Comparison of ENCODE assay signal across 8 cellular contexts in the genomic region with DNA sequence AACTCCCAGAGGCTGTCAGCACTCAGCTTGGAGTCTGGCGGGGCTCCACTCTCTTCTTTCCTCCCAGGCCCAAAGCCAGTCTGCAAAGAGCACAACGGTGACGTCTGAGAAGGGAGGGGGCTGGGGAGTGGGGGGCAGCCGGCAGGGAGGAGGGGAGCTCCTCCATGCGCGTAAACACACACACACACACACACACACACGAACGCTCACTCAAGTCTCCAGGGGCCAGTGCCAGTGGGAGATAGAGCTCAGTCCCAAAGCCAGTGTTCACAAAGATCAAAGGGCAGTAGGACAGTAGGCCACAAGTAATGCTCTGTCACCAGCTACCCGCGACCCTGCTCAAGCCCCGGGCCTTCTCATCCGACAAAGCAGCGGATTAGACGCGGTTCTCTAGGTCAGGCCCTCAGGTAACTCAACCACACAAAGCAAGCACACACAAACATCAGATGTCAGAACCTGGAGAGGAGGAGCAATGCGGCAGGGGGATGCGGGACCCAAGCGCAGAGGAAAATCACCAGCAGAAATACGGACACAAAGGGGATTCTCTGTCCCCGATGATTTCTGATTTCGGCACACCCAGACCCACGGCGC. TPM values are rescaled to one million over a fixed set of nuclear protein-coding genes. Genes with fewer than 3 reads are reported as not detected.
A peak's percentile ranks its signal among the peaks of the same experiment; 100 is the strongest.
DNase-seq lines count a peak whose midpoint lies in the region; ATAC-seq, FAIRE-seq and TF ChIP-seq lines count a peak whose summit lies in the region.

No MANE protein-coding gene starts in this region.

- H3K27ac ChIP-seq in endothelial cell of umbilical vein (ENCODE audit: insufficient read depth, low read depth, low read length) = no peak overlapping the region

- H3K9me3 ChIP-seq in endothelial cell of umbilical vein (replicated peaks; ENCODE audit: control insufficient read depth, insufficient read depth, low read length) = no peaks in the 10 kb centered on the region

- no peaks in the 10 kb centered on the region for H4K20me1 ChIP-seq in endothelial cell of umbilical vein (replicated peaks; ENCODE audit: control insufficient read depth, extremely low read depth, insufficient read depth, low read length)

- peak overlapping the region; percentile 44 for H3K9ac ChIP-seq in endothelial cell of umbilical vein (replicated peaks; ENCODE audit: extremely low read depth, insufficient read depth, low read length)

- peak overlapping the region; percentile 5 for H2AFZ ChIP-seq in endothelial cell of umbilical vein (ENCODE audit: low read depth, low read length)

- no peaks in the 10 kb centered on the region for H3K79me2 ChIP-seq in endothelial cell of umbilical vein (ENCODE audit: control insufficient read depth, insufficient read depth, low read length)

- CTCF ChIA-PET in endothelial cell of umbilical vein (lab: Charles Lee) = interaction anchor here (0.6 to 3.7 kb wide), 4 partner anchors 10 to 460 kb away, joined by 3 to 33 read pairs (median 7); a partner anchor contains a TSS

- no peaks in the 10 kb centered on the region for H3K27me3 ChIP-seq in endothelial cell of umbilical vein (ENCODE audit: control insufficient read depth in 2 of 2, insufficient read depth in 2 of 2, low read length in 2 of 2)

- BruUV-seq in endothelial cell of umbilical vein (replicated peaks; lab: Mats Ljungman, UMichigan) = no TSS peak

- POLR2A ChIA-PET in endothelial cell of umbilical vein (lab: Charles Lee) = interaction anchor here (1.0 to 1.2 kb wide), 2 partner anchors 11 to 20 kb away, joined by 4 read pairs; a partner anchor contains a TSS

- no peak for FAIRE-seq in endothelial cell of umbilical vein (lab: Jason Lieb, UNC)

- peak overlapping the region in 2 of 3 experiments; percentile 34 to 67 for H3K4me3 ChIP-seq in endothelial cell of umbilical vein (replicated peaks in 1 of 3; ENCODE audit: insufficient read depth in 1 of 3, low read depth in 1 of 3, low read length in 3 of 3)

- peaks cover 9% of the 10 kb centered on the region for H3K4me1 ChIP-seq in endothelial cell of umbilical vein (ENCODE audit: control insufficient read depth, extremely low read depth, insufficient read depth, low read length)

- ATAC-seq in GM18873 (IDR thresholded peaks at IDR 0.05; ENCODE audit: low FRiP score, unreplicated experiment) (no peak), HG02973 (IDR thresholded peaks at IDR 0.05; ENCODE audit: unreplicated experiment) (no peak)

- no peaks in the 10 kb centered on the region for H3K9me1 ChIP-seq in endothelial cell of umbilical vein (replicated peaks; ENCODE audit: control insufficient read depth, extremely low read depth, insufficient read depth, low read length)

- dilution Hi-C loops in endothelial cell of umbilical vein (cut with MboI; ENCODE audit: extremely low pct_ligation_motif_present, low sequenced_read_pairs) = no loop called here

- no peaks in the 10 kb centered on the region for H3K36me3 ChIP-seq in endothelial cell of umbilical vein (ENCODE audit: control insufficient read depth in 2 of 2, extremely low read depth in 1 of 2, insufficient read depth in 2 of 2, low read length in 2 of 2)

- TF ChIP-seq POLR2A in endothelial cell of umbilical vein (IDR thresholded peaks at IDR 0.05; ENCODE audit: low read depth, low read length) = no peak

- TF ChIP-seq CTCF in endothelial cell of umbilical vein (IDR thresholded peaks at IDR 0.05; ENCODE audit: extremely low read depth in 1 of 2, insufficient read depth in 1 of 2, low read depth in 1 of 2, low read length in 2 of 2) = no peak

- DNase-seq in C1 segment of cervical spinal cord (lab: John Stamatoyannopoulos, UW) (peak in 12 of 14 donors; percentile 49 to 86 (median 78)), NCI-H2227 (lab: John Stamatoyannopoulos, UW; ENCODE audit: unreplicated experiment) (peak; percentile 79), endothelial cell of umbilical vein (ENCODE audit: low read depth, low spot score) (peak; percentile 26), medulla oblongata (ENCODE audit: extremely low spot score) (peak; percentile 93), superior temporal gyrus (ENCODE audit: extremely low spot score) (peak; percentile 77), NK-92 (lab: John Stamatoyannopoulos, UW; ENCODE audit: unreplicated experiment) (no peak)

- intact Hi-C loops in endothelial cell of umbilical vein (cut with micrococcal nuclease) = loop anchor here (1.0 kb wide), 1 partner anchor 18 kb away; no protein-coding TSS in a partner anchor

- H3K4me2 ChIP-seq in endothelial cell of umbilical vein (ENCODE audit: insufficient read depth, low read length) = peak overlapping the region; percentile 25

TF ChIP-seq in endothelial cell of umbilical vein, 7 proteins besides CTCF, POLR2A, EP300 and RAD21:
- TF ChIP-seq, protein P1, sequence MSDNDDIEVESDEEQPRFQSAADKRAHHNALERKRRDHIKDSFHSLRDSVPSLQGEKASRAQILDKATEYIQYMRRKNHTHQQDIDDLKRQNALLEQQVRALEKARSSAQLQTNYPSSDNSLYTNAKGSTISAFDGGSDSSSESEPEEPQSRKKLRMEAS (IDR thresholded peaks at IDR 0.05; ENCODE audit: insufficient read depth, insufficient read length) = no peak
- no peak for TF ChIP-seq FOS (IDR thresholded peaks at IDR 0.05; ENCODE audit: borderline replicate concordance, insufficient read depth, low read length)
- no peak for TF ChIP-seq JUN (IDR thresholded peaks at IDR 0.05; ENCODE audit: borderline replicate concordance, insufficient read depth, insufficient read length, low read depth)

RNA-seq across cellular contexts. Expression of a gene that starts 19.9 kb away (rescaled TPM):
- total RNA-seq in endothelial cell of umbilical vein = 48.3 and 51.2 TPM in 2 replicates
- polyA plus RNA-seq in endothelial cell of umbilical vein = 21.0 and 29.0 TPM in 2 replicates
- polyA plus RNA-seq in endothelial cell of umbilical vein (2011; cell fraction: cytosol; rRNA removed) = 27.2 and 29.1 TPM in 2 replicates
- 19.6 and 27.5 TPM in 2 replicates for polyA plus RNA-seq in endothelial cell of umbilical vein (2011; cell fraction: nucleus; rRNA removed)
- 41.7 and 47.9 TPM in 2 replicates for polyA plus RNA-seq in endothelial cell of umbilical vein (2012)
- 87.5 and 105 TPM in 2 replicates for polyA minus RNA-seq in endothelial cell of umbilical vein
- polyA minus RNA-seq in endothelial cell of umbilical vein (2011; cell fraction: cytosol; rRNA and poly(A)+ RNA removed) = 9.4 TPM
- polyA minus RNA-seq in endothelial cell of umbilical vein (2011; cell fraction: nucleus; rRNA and poly(A)+ RNA removed) = 21.6 and 30.7 TPM in 2 replicates

RNA-seq across cellular contexts. Expression of a gene that starts 52.9 kb away (rescaled TPM):
- total RNA-seq in endothelial cell of umbilical vein = not detected in 2 replicates
- not detected in 2 replicates for polyA plus RNA-seq in endothelial cell of umbilical vein
- polyA plus RNA-seq in endothelial cell of umbilical vein (2011; cell fraction: cytosol; rRNA removed) = not detected in 2 replicates
- not detected in 2 replicates for polyA plus RNA-seq in endothelial cell of umbilical vein (2011; cell fraction: nucleus; rRNA removed)
- not detected in 2 replicates for polyA plus RNA-seq in endothelial cell of umbilical vein (2012)
- polyA minus RNA-seq in endothelial cell of umbilical vein = 0.17 TPM in 1 of 2 replicates, not detected in the other
- not detected for polyA minus RNA-seq in endothelial cell of umbilical vein (2011; cell fraction: cytosol; rRNA and poly(A)+ RNA removed)
- not detected in 2 replicates for polyA minus RNA-seq in endothelial cell of umbilical vein (2011; cell fraction: nucleus; rRNA and poly(A)+ RNA removed)
